Comparison of ENCODE assay signal across 8 cellular contexts in the genomic region with DNA sequence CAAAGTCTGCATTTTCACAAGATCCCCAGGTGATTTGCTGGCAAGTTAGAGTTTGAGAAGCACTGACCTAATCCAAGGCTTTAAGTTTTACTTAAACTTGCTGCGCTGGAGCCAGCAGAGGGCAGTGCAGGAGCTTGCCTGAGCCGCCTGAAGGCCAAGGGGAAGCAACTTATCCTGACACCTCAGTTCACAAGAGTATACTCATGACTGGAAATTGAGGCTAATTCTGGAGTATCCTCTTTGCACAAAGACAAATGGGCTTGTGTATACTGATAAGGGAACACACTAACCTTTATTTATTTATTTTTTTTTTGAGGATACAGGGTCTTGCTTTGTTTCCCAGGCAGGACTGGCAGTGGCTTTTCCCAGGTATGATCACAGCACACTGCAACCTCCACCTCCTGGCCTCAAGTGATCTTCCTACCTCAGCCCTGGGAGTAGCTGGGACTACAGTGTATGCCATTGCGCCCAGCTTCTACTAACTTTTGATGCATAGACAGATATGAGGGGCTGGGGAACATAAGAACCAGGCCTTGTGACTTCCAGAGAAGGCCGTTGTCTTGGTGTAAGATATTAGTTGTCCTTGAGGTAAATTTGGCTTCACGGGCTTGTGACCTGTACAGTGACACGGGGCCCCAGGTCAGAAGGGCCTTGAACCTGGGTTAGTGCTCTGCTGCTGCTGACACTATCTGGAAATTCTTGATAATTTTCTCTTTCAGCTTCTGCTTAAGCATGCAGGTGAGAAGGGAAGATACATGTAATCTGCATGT. TPM values are rescaled to one million over a fixed set of nuclear protein-coding genes. Genes with fewer than 3 reads are reported as not detected.
DNase-seq lines count a peak whose midpoint lies in the region; ATAC-seq and TF ChIP-seq lines count a peak whose summit lies in the region.

No MANE protein-coding gene starts in this region.

- ATAC-seq in GM18868 (IDR thresholded peaks at IDR 0.05; ENCODE audit: unreplicated experiment) (peak; percentile 63), HG03521 (IDR thresholded peaks at IDR 0.05; ENCODE audit: unreplicated experiment) (peak; percentile 53)

- H3K27me3 ChIP-seq in PC-9 (ENCODE audit: insufficient read depth, low read depth): peaks cover 48% of the 10 kb centered on the region; the same call in 1 of the 2 replicates
- no peaks in the 10 kb centered on the region for H3K27me3 ChIP-seq in neutrophil
- H3K27me3 ChIP-seq in testis: no peaks in the 10 kb centered on the region

- intact Hi-C loops in PC-9 (cut with micrococcal nuclease; ENCODE audit: unreplicated experiment) (loop anchor here (2.0 kb wide), 1 partner anchor 313 kb away; no protein-coding TSS in a partner anchor), testis (cut with DNase I; ENCODE audit: low total_unique reads) (no loop called here)

- TF ChIP-seq CTCF in PC-9 (conservative IDR thresholded peaks at IDR 0.05): peak; percentile 84
- TF ChIP-seq CTCF in neutrophil (IDR thresholded peaks at IDR 0.05): peak; percentile 72
- peak; percentile 38 to 57 (median 43) for TF ChIP-seq CTCF in testis (IDR thresholded peaks at IDR 0.05)

- H3K4me3 ChIP-seq in PC-9 (no peak overlapping the region), neutrophil (ENCODE audit: low read depth in 1 of 2, low read length in 1 of 2) (no peak overlapping the region), testis (no peak overlapping the region)

- peak; percentile 78 for DNase-seq in AG20443 (ENCODE audit: low spot score)
- DNase-seq in PC-9: peak in 1 of 2 experiments; percentile 57
- DNase-seq in activated T-helper 1 cell treated with Interleukin-2 at 50 U/mL for 16 hours (ENCODE audit: low read depth): peak; percentile 47
- DNase-seq in fibroblast of peridontal ligament (ENCODE audit: extremely low read depth): peak; percentile 56
- DNase-seq in testis: peak; percentile 81

- H4K20me1 ChIP-seq in PC-9 (ENCODE audit: insufficient read depth): no peaks in the 10 kb centered on the region

- no peak overlapping the region for H2AFZ ChIP-seq in PC-9

- H3K36me3 ChIP-seq in PC-9 (ENCODE audit: low read depth) (no peaks in the 10 kb centered on the region), neutrophil (peaks cover 40% of the 10 kb centered on the region), testis (ENCODE audit: low read depth, missing control alignments) (no peaks in the 10 kb centered on the region)

- H3K9me2 ChIP-seq in PC-9 (ENCODE audit: insufficient read depth): no peaks in the 10 kb centered on the region

- H3K9me3 ChIP-seq in PC-9 (ENCODE audit: insufficient read depth, low read depth) (no peaks in the 10 kb centered on the region), neutrophil (no peaks in the 10 kb centered on the region), testis (no peaks in the 10 kb centered on the region)

- CTCF ChIA-PET in PC-9 (lab: Charles Lee): interaction anchor here (0.7 kb wide), 1 partner anchor 8 kb away, joined by 4 read pairs; no protein-coding TSS in a partner anchor

- 53 to 60% methylated on average over 6 of the region's 6 CpGs for WGBS in testis, 2 donors

- H3K4me1 ChIP-seq in PC-9 (replicated peaks; ENCODE audit: insufficient read depth) (no peaks in the 10 kb centered on the region), neutrophil (ENCODE audit: control insufficient read depth in 1 of 2, insufficient read depth in 1 of 2, low read depth in 1 of 2, low read length in 1 of 2) (peaks cover 27 to 32% of the 10 kb centered on the region in 2 experiments), testis (no peaks in the 10 kb centered on the region)

- no peak for TF ChIP-seq POLR2A in testis (IDR thresholded peaks at IDR 0.05)

- POLR2A ChIA-PET in PC-9 (lab: Charles Lee; ENCODE audit: unreplicated experiment): no interaction called here

- H3K4me2 ChIP-seq in PC-9: no peak overlapping the region

- no peak overlapping the region for H3K27ac ChIP-seq in PC-9
- H3K27ac ChIP-seq in neutrophil: no peak overlapping the region
- no peak overlapping the region for H3K27ac ChIP-seq in testis

- no peaks in the 10 kb centered on the region for H3F3A ChIP-seq in PC-9 (ENCODE audit: insufficient read depth, low read depth)

- no TSS peak for BruUV-seq in PC-9 (replicated peaks; lab: Mats Ljungman, UMichigan)

- H3K79me2 ChIP-seq in PC-9 (ENCODE audit: low read depth): no peaks in the 10 kb centered on the region

RNA-seq across cellular contexts. Expression of a gene that starts 29.0 kb away (rescaled TPM):
- not detected in 2 replicates for total RNA-seq in PC-9 (2021)
- total RNA-seq in testis: under 1 TPM; 0.47 to 0.50 TPM
- 0.75 TPM for polyA plus RNA-seq in testis (ENCODE audit: insufficient read depth, low read depth, low replicate concordance)

RNA-seq across cellular contexts. Expression of a gene that starts 35.8 kb away (rescaled TPM):
- total RNA-seq in PC-9 (2021) (not detected in 2 replicates), testis (1 to 10 TPM in 1 of 2 donors, under 1 TPM in 1; 0.63 to 1.4 TPM)
- polyA plus RNA-seq in testis (ENCODE audit: insufficient read depth, low read depth, low replicate concordance): 6.1 TPM
